1 cellular context compared by ENCODE assay signal in genomic region chr4:6327220-6327917, GRCh38.
TF ChIP-seq lines count a peak whose summit lies in the region.

No MANE protein-coding gene starts in this region.

TF ChIP-seq in HepG2, 621 proteins besides CTCF, POLR2A, EP300 and RAD21 (continued from another document and continues in another):
- TF ChIP-seq ZNF414 (CRISPR knock-in tag; IDR thresholded peaks at IDR 0.05): no peak
- TF ChIP-seq ZNF781 (CRISPR knock-in tag; IDR thresholded peaks at IDR 0.05; ENCODE audit: borderline replicate concordance, not compliant biosample characterization): no peak
- no peak for TF ChIP-seq REL (CRISPR knock-in tag; conservative IDR thresholded peaks at IDR 0.05)
- TF ChIP-seq TFDP2 (CRISPR knock-in tag; IDR thresholded peaks at IDR 0.05): 0 out of 2 replicates have a peak, but pooled peaks have one; percentile 23
- TF ChIP-seq MEIS2 (CRISPR knock-in tag; IDR thresholded peaks at IDR 0.05): no peak; the same call in 1 of the 2 replicates
- TF ChIP-seq MAFF (IDR thresholded peaks at IDR 0.05; ENCODE audit: low read depth, low read length): no peak
- no peak for TF ChIP-seq RXRA (CRISPR knock-in tag; IDR thresholded peaks at IDR 0.05)
- no peak for TF ChIP-seq THAP11 (CRISPR knock-in tag; IDR thresholded peaks at IDR 0.05)
- TF ChIP-seq ZNF274 (CRISPR knock-in tag; IDR thresholded peaks at IDR 0.05): no peak
- TF ChIP-seq ZNF292 (CRISPR knock-in tag; IDR thresholded peaks at IDR 0.05; ENCODE audit: borderline replicate concordance, low read depth): peak; percentile 44; the same call in 1 of the 2 replicates
- TF ChIP-seq SNAPC2 (CRISPR knock-in tag; IDR thresholded peaks at IDR 0.05): no peak
- no peak for TF ChIP-seq U2AF2 (IDR thresholded peaks at IDR 0.05; ENCODE audit: low read depth, low read length)
- TF ChIP-seq ETV6 (CRISPR knock-in tag; conservative IDR thresholded peaks at IDR 0.05): no peak
- TF ChIP-seq PRPF4 (IDR thresholded peaks at IDR 0.05; ENCODE audit: low read depth, low read length, poor library complexity, severe bottlenecking): no peak
- no peak for TF ChIP-seq ZSCAN12 (CRISPR knock-in tag; IDR thresholded peaks at IDR 0.05)
- TF ChIP-seq YEATS4 (CRISPR knock-in tag; IDR thresholded peaks at IDR 0.05; ENCODE audit: borderline replicate concordance): no peak
- TF ChIP-seq PBX2 (CRISPR knock-in tag; IDR thresholded peaks at IDR 0.05): no peak
- TF ChIP-seq ZNF546 (CRISPR knock-in tag; conservative IDR thresholded peaks at IDR 0.05): no peak
- no peak for TF ChIP-seq ZNF501 (CRISPR knock-in tag; IDR thresholded peaks at IDR 0.05)
- TF ChIP-seq ZNF350 (CRISPR knock-in tag; IDR thresholded peaks at IDR 0.05; ENCODE audit: borderline replicate concordance, low read depth): no peak
- no peak for TF ChIP-seq CHD4 (IDR thresholded peaks at IDR 0.05; ENCODE audit: borderline replicate concordance, low read length)
- no peak for TF ChIP-seq PAWR (CRISPR knock-in tag; IDR thresholded peaks at IDR 0.05; ENCODE audit: borderline replicate concordance)
- no peak for TF ChIP-seq XBP1 (CRISPR knock-in tag; IDR thresholded peaks at IDR 0.05)
- 0 out of 2 replicates have a peak, but pooled peaks have one; percentile 28 for TF ChIP-seq KAT8 (CRISPR knock-in tag; IDR thresholded peaks at IDR 0.05)
- no peak for TF ChIP-seq ZNF333 (CRISPR knock-in tag; IDR thresholded peaks at IDR 0.05; ENCODE audit: borderline replicate concordance)
- no peak for TF ChIP-seq PHF21A (CRISPR knock-in tag; IDR thresholded peaks at IDR 0.05)
- no peak for TF ChIP-seq ZNF792 (CRISPR knock-in tag; IDR thresholded peaks at IDR 0.05)
- no peak for TF ChIP-seq CBX1 (IDR thresholded peaks at IDR 0.05; ENCODE audit: low read depth)
- peak; percentile 50; the same call in 1 of the 2 replicates for TF ChIP-seq ATF2 (CRISPR knock-in tag; IDR thresholded peaks at IDR 0.05)
- no peak for TF ChIP-seq SOX6 (IDR thresholded peaks at IDR 0.05)
- TF ChIP-seq SOX6 (CRISPR knock-in tag; IDR thresholded peaks at IDR 0.05): peak; percentile 48
- TF ChIP-seq ZFP90 (CRISPR knock-in tag; IDR thresholded peaks at IDR 0.05; ENCODE audit: borderline replicate concordance): 0 out of 2 replicates have a peak, but pooled peaks have one; percentile 52
- TF ChIP-seq GPBP1L1 (CRISPR knock-in tag; IDR thresholded peaks at IDR 0.05): no peak
- no peak for TF ChIP-seq RORA (CRISPR knock-in tag; IDR thresholded peaks at IDR 0.05)
- no peak for TF ChIP-seq EED (CRISPR knock-in tag; IDR thresholded peaks at IDR 0.05)
- no peak for TF ChIP-seq MBD4 (IDR thresholded peaks at IDR 0.05; ENCODE audit: borderline replicate concordance, low read length)
- TF ChIP-seq IKZF5 (CRISPR knock-in tag; IDR thresholded peaks at IDR 0.05): peak; percentile 30; the same call in 1 of the 2 replicates
- TF ChIP-seq SNAI1 (CRISPR knock-in tag; IDR thresholded peaks at IDR 0.05; ENCODE audit: borderline replicate concordance): no peak
- no peak for TF ChIP-seq ESRRA (CRISPR knock-in tag; IDR thresholded peaks at IDR 0.05; ENCODE audit: low read depth)
- TF ChIP-seq CCDC6 (CRISPR knock-in tag; IDR thresholded peaks at IDR 0.05): no peak
- 0 out of 2 replicates have a peak, but pooled peaks have one; percentile 55 for TF ChIP-seq ATF6 (CRISPR knock-in tag; conservative IDR thresholded peaks at IDR 0.05)
- TF ChIP-seq IKZF1 (IDR thresholded peaks at IDR 0.05): no peak
- no peak for TF ChIP-seq JUND (CRISPR knock-in tag; IDR thresholded peaks at IDR 0.05)
- TF ChIP-seq BCL3 (CRISPR knock-in tag; IDR thresholded peaks at IDR 0.05): no peak
- no peak for TF ChIP-seq ADNP (CRISPR knock-in tag; IDR thresholded peaks at IDR 0.05)
- no peak; the same call in 1 of the 2 replicates for TF ChIP-seq THAP9 (CRISPR knock-in tag; IDR thresholded peaks at IDR 0.05; ENCODE audit: borderline replicate concordance)
- 0 out of 2 replicates have a peak, but pooled peaks have one; percentile 61 for TF ChIP-seq ZBED4 (CRISPR knock-in tag; IDR thresholded peaks at IDR 0.05; ENCODE audit: borderline replicate concordance)
- peak; percentile 60; the same call in 1 of the 2 replicates for TF ChIP-seq ZNF451 (CRISPR knock-in tag; IDR thresholded peaks at IDR 0.05)
- no peak for TF ChIP-seq TAF1 (CRISPR knock-in tag; IDR thresholded peaks at IDR 0.05)
- TF ChIP-seq RCOR2 (CRISPR knock-in tag; IDR thresholded peaks at IDR 0.05): no peak
- no peak for TF ChIP-seq MATR3 (CRISPR knock-in tag; IDR thresholded peaks at IDR 0.05)
